Comparison of ENCODE assay signal across 9 cellular contexts in the genomic region with DNA sequence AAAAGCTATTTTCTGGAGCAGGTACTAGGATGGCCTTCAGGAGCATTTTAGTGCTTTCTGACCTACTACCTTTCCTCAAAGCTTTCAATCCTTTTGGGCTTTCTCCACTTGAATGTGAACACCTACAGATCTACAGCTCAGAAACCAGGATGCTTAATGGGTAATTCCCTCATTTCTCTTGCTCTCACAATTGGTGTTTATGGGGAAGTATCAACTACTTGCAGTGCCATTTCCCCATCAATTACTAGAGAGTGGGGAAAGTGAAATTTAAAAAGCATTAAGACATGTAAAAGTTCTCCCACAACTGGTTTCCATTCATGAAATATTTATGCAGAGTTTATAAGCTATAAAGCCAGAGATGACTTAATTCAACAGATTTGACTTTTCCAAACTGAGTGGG. TPM values are rescaled to one million over a fixed set of nuclear protein-coding genes. Genes with fewer than 3 reads are reported as not detected.
DNase-seq lines count a peak whose midpoint lies in the region; ATAC-seq, FAIRE-seq and TF ChIP-seq lines count a peak whose summit lies in the region.
"Had no signal": no experiment of that assay in that cellular context is flagged by ENCODE, and none has a peak within 500 bp of the region (broad histone marks: within the 10 kb centered on the region; RNA-seq: fewer than 3 reads in every experiment).

No MANE protein-coding gene starts in this region.

- no peak for TF ChIP-seq EP300 in tibial nerve (IDR thresholded peaks at IDR 0.05)

- peak overlapping the region; percentile 99 for H3K27ac Mint-ChIP-seq in activated naive CD4-positive, alpha-beta T cell treated with anti-CD3 and anti-CD28 coated beads, Interleukin-2, amount 50 U/mL, for 24 hours
- H3K27ac Mint-ChIP-seq in activated CD8-positive, alpha-beta T cell treated with anti-CD3 and anti-CD28 coated beads for 36 hours, result peak overlapping the region; percentile 99

- peak overlapping the region; percentile 95 for H3K9ac ChIP-seq in keratinocyte (ENCODE audit: control insufficient read depth, extremely low read depth, insufficient read depth, low read length)

- no peaks in the 10 kb centered on the region for H3K9me3 Mint-ChIP-seq in activated naive CD4-positive, alpha-beta T cell treated with anti-CD3 and anti-CD28 coated beads, Interleukin-2, amount 50 U/mL, for 24 hours
- H3K9me3 Mint-ChIP-seq in activated CD8-positive, alpha-beta T cell treated with anti-CD3 and anti-CD28 coated beads for 36 hours, result no peaks in the 10 kb centered on the region

- peaks cover 4% of the 10 kb centered on the region for H3K4me1 ChIP-seq in keratinocyte (ENCODE audit: control insufficient read depth, extremely low read depth, insufficient read depth, low read length)
- H3K4me1 ChIP-seq in tibial nerve, result peaks cover 0 to 45% (median 25%) of the 10 kb centered on the region in 4 donors

- no peaks in the 10 kb centered on the region for H3K9me3 ChIP-seq in keratinocyte (ENCODE audit: control insufficient read depth, low read depth, low read length)
- H3K9me3 ChIP-seq in tibial nerve, result no peaks in the 10 kb centered on the region

- peaks cover 10% of the 10 kb centered on the region for H3K36me3 Mint-ChIP-seq in activated naive CD4-positive, alpha-beta T cell treated with anti-CD3 and anti-CD28 coated beads, Interleukin-2, amount 50 U/mL, for 24 hours
- H3K36me3 Mint-ChIP-seq in activated CD8-positive, alpha-beta T cell treated with anti-CD3 and anti-CD28 coated beads for 36 hours (ENCODE audit: low read depth), result peaks cover 53% of the 10 kb centered on the region

- peaks cover 53% of the 10 kb centered on the region for H3K4me1 Mint-ChIP-seq in activated naive CD4-positive, alpha-beta T cell treated with anti-CD3 and anti-CD28 coated beads, Interleukin-2, amount 50 U/mL, for 24 hours
- H3K4me1 Mint-ChIP-seq in activated CD8-positive, alpha-beta T cell treated with anti-CD3 and anti-CD28 coated beads for 36 hours (ENCODE audit: low read depth), result peaks cover 47% of the 10 kb centered on the region

- no peak for FAIRE-seq in keratinocyte (lab: Jason Lieb, UNC)

- CTCF ChIA-PET in activated CD8-positive, alpha-beta T cell treated with anti-CD3 and anti-CD28 coated beads for 36 hours (lab: Charles Lee), result interaction anchor here (0.9 to 4.9 kb wide), 9 partner anchors 8 to 129 kb away, joined by 3 to 24 read pairs (median 6); no protein-coding TSS in a partner anchor

- peak overlapping the region; percentile 99 for H3K4me3 Mint-ChIP-seq in activated naive CD4-positive, alpha-beta T cell treated with anti-CD3 and anti-CD28 coated beads, Interleukin-2, amount 50 U/mL, for 24 hours
- H3K4me3 Mint-ChIP-seq in activated CD8-positive, alpha-beta T cell treated with anti-CD3 and anti-CD28 coated beads for 36 hours, result peak overlapping the region; percentile 91

- H3K9me1 ChIP-seq in keratinocyte (ENCODE audit: control insufficient read depth, extremely low read depth, insufficient read depth, low read length), result no peaks in the 10 kb centered on the region

- DNase-seq in activated naive CD4-positive, alpha-beta T cell treated with anti-CD3 and anti-CD28 coated beads, Interleukin-2, amount 50 U/mL, for 16 hours, result no peak
- DNase-seq in activated CD8-positive, alpha-beta T cell treated with anti-CD3 and anti-CD28 coated beads for 36 hours, result no peak
- DNase-seq in keratinocyte (ENCODE audit: low read depth, low spot score) (no peak), tibial nerve (ENCODE audit: low spot score in 2 of 2) (no peak), NCI-H748 (lab: John Stamatoyannopoulos, UW; ENCODE audit: unreplicated experiment) (no peak)
- DNase-seq in stimulated activated CD4-positive, alpha-beta T cell treated with anti-CD3 and anti-CD28 coated beads, Interleukin-4, amount 100 ng/mL, for 4 hours, result no peak
- DNase-seq: T-helper 9 cell had no signal

- no peak for TF ChIP-seq CTCF in activated CD8-positive, alpha-beta T cell treated with anti-CD3 and anti-CD28 coated beads for 36 hours (IDR thresholded peaks at IDR 0.05)
- TF ChIP-seq CTCF in keratinocyte (optimal IDR thresholded peaks at IDR 0.05 in 1 of 3, IDR thresholded peaks at IDR 0.05 in 1 of 3, conservative IDR thresholded peaks at IDR 0.05 in 1 of 3; ENCODE audit: extremely low read depth in 1 of 3, insufficient read depth in 2 of 3, low read length in 3 of 3) (no peak), tibial nerve (IDR thresholded peaks at IDR 0.05) (no peak)

- peaks cover 79% of the 10 kb centered on the region for H3K79me2 ChIP-seq in keratinocyte (ENCODE audit: control insufficient read depth, insufficient read depth, low read length)

- H4K20me1 ChIP-seq in keratinocyte (ENCODE audit: control insufficient read depth, extremely low read depth, insufficient read depth, low read length), result no peaks in the 10 kb centered on the region

- H3K36me3 ChIP-seq in keratinocyte (ENCODE audit: control insufficient read depth in 2 of 2, extremely low read depth in 1 of 2, insufficient read depth in 2 of 2, low read length in 2 of 2), result no peaks in the 10 kb centered on the region
- no peaks in the 10 kb centered on the region for H3K36me3 ChIP-seq in tibial nerve

- H2AFZ ChIP-seq in keratinocyte (ENCODE audit: control insufficient read depth, low read length), result no peak overlapping the region

- H3K4me2 ChIP-seq in keratinocyte (ENCODE audit: control insufficient read depth, extremely low read depth, insufficient read depth, low read depth, low read length), result peak overlapping the region; percentile 91

- dilution Hi-C loops in keratinocyte (cut with MboI; ENCODE audit: extremely low pct_ligation_motif_present, low sequenced_read_pairs), result no loop called here

- ATAC-seq in activated CD8-positive, alpha-beta T cell treated with anti-CD3 and anti-CD28 coated beads for 36 hours, result no peak
- ATAC-seq in GM21367 (IDR thresholded peaks at IDR 0.05; ENCODE audit: unreplicated experiment), result no peak

- H3K27me3 ChIP-seq in keratinocyte (ENCODE audit: control insufficient read depth, extremely low read depth, insufficient read depth, low read length) (no peaks in the 10 kb centered on the region), tibial nerve (no peaks in the 10 kb centered on the region)

- H3K4me3 ChIP-seq in keratinocyte (ENCODE audit: control insufficient read depth in 2 of 3, extremely low read depth in 1 of 3, insufficient read depth in 2 of 3, low read depth in 1 of 3, low read length in 3 of 3) (peak overlapping the region; percentile 72 to 100 (median 84)), tibial nerve (peak overlapping the region in 3 of 4 donors; percentile 9 to 100 (median 97))

- POLR2A ChIA-PET in activated CD8-positive, alpha-beta T cell treated with anti-CD3 and anti-CD28 coated beads for 36 hours (lab: Charles Lee), result interaction anchor here (0.7 to 2.9 kb wide), 6 partner anchors 8 to 169 kb away, joined by 3 to 21 read pairs (median 9); no protein-coding TSS in a partner anchor

- intact Hi-C loops in activated CD8-positive, alpha-beta T cell treated with anti-CD3 and anti-CD28 coated beads for 36 hours (cut with micrococcal nuclease), result loop anchor here (5.0 kb wide), 1 partner anchor 170 kb away; a partner anchor contains a TSS

- H3K27me3 Mint-ChIP-seq in activated naive CD4-positive, alpha-beta T cell treated with anti-CD3 and anti-CD28 coated beads, Interleukin-2, amount 50 U/mL, for 24 hours, result no peaks in the 10 kb centered on the region
- no peaks in the 10 kb centered on the region for H3K27me3 Mint-ChIP-seq in activated CD8-positive, alpha-beta T cell treated with anti-CD3 and anti-CD28 coated beads for 36 hours

- no peak for TF ChIP-seq POLR2A in tibial nerve (IDR thresholded peaks at IDR 0.05)

- H3K27ac ChIP-seq in keratinocyte (ENCODE audit: control insufficient read depth, insufficient read depth, low read length) (peak overlapping the region; percentile 89), tibial nerve (peak overlapping the region in 2 of 4 donors; percentile 96 to 100)

RNA-seq across cellular contexts. Expression of a gene that starts 2.1 kb away (rescaled TPM):
- 100 to 1,000 TPM; 105 TPM for total RNA-seq in activated CD8-positive, alpha-beta T cell treated with anti-CD3 and anti-CD28 coated beads for 36 hours
- 34.9 to 65.6 TPM (median 38.3 TPM) in 3 replicates for polyA plus RNA-seq in keratinocyte
- 168 TPM for polyA plus RNA-seq in keratinocyte (2011; ENCODE audit: low read depth)
- polyA plus RNA-seq in keratinocyte (2011; cell fraction: cytosol; rRNA removed), result 36.2 and 61.6 TPM in 2 replicates
- polyA plus RNA-seq in keratinocyte (2011; cell fraction: nucleus; rRNA removed), result 39.4 and 52.3 TPM in 2 replicates
- polyA plus RNA-seq in keratinocyte (2012; ENCODE audit: low replicate concordance), result 42.1 and 62.3 TPM in 2 replicates
- polyA minus RNA-seq in keratinocyte, result 16.4 to 31.7 TPM (median 28.0 TPM) in 3 replicates
- 28.0 TPM for polyA minus RNA-seq in keratinocyte (2011; cell fraction: cytosol; rRNA and poly(A)+ RNA removed)
- polyA minus RNA-seq in keratinocyte (2011; cell fraction: nucleus; rRNA and poly(A)+ RNA removed), result 21.8 and 31.6 TPM in 2 replicates
- 10 to 100 TPM; 55.9 to 60.3 (median 58.7) TPM for total RNA-seq in tibial nerve
